Comparison of ENCODE assay signal across 1 cellular context in the genomic region with DNA sequence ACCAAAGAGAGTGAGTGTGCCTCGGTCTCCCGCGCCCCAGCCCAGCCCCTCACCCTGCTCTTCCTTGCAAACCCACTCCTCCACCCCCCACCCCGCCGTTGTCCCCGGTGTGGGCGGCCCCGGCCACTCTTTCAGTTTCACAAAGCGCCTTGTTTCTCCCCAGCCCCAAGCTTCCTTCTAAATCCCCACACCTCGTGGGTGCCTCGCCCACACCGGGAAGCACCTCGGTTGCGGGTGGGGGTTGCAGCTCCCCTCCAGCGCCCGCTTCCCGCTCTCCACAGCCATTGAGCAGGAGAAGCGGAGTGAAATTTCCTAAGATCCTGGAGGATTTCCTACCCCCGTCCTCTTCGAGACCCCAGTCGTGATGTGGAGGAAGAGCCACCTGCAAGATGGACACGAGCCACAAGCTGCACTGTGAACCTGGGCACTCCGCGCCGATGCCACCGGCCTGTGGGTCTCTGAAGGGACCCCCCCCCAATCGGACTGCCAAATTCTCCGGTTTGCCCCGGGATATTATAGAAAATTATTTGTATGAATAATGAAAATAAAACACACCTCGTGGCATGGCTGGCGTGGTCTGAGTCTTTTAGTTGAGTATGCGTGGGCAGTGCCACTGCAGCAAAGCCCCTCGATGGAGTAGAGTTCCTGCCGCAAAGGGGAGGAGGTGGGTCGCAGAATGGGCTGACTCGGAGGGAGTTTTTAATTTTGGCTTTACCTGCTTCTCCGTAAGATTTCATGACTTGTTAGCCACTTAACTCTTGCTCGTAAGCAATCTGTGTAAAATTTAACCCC.
TF ChIP-seq lines count a peak whose summit lies in the region.

No MANE protein-coding gene starts in this region.

TF ChIP-seq in K562, 482 proteins besides CTCF, POLR2A, EP300 and RAD21 (continued from another document and continues in another):
- TF ChIP-seq ZNF511 (CRISPR knock-in tag; IDR thresholded peaks at IDR 0.05) (0 out of 2 replicates have a peak, but pooled peaks have one; percentile 30), ZEB2 (IDR thresholded peaks at IDR 0.05) (no peak), MYBL2 (IDR thresholded peaks at IDR 0.05; ENCODE audit: low read depth) (no peak), MYBL2 (CRISPR knock-in tag; IDR thresholded peaks at IDR 0.05; ENCODE audit: borderline replicate concordance) (no peak), POU5F1 (IDR thresholded peaks at IDR 0.05; ENCODE audit: borderline replicate concordance, low read depth, low read length, partially characterized antibody) (no peak), CREBBP (IDR thresholded peaks at IDR 0.05; ENCODE audit: low read depth, low read length) (no peak), HSF4 (CRISPR knock-in tag; IDR thresholded peaks at IDR 0.05; ENCODE audit: borderline replicate concordance) (no peak), POLR3G (IDR thresholded peaks at IDR 0.05; ENCODE audit: extremely low read depth, insufficient read length, insufficient replicate concordance) (no peak), EGR1 (conservative IDR thresholded peaks at IDR 0.05) (peak; percentile 40; the same call in 1 of the 2 replicates), SMARCB1 (IDR thresholded peaks at IDR 0.05; ENCODE audit: insufficient read length, low read depth) (no peak), SIN3A (IDR thresholded peaks at IDR 0.05; ENCODE audit: borderline replicate concordance in 2 of 2, control insufficient read depth in 1 of 2, low read depth in 2 of 2, low read length in 2 of 2) (no peak), ZKSCAN8 (CRISPR knock-in tag; IDR thresholded peaks at IDR 0.05) (no peak), ZNF232 (CRISPR knock-in tag; IDR thresholded peaks at IDR 0.05) (no peak), CBX3 (IDR thresholded peaks at IDR 0.05; ENCODE audit: borderline replicate concordance in 1 of 2, low read length in 2 of 2) (no peak), RBFOX2 (IDR thresholded peaks at IDR 0.05; ENCODE audit: low read depth, low read length) (peak; percentile 73), ZNF717 (CRISPR knock-in tag; IDR thresholded peaks at IDR 0.05) (no peak), PPARD (CRISPR knock-in tag; IDR thresholded peaks at IDR 0.05) (no peak), MXD1 (CRISPR knock-in tag; IDR thresholded peaks at IDR 0.05; ENCODE audit: borderline replicate concordance, poor library complexity, severe bottlenecking) (no peak), ZNF280B (CRISPR knock-in tag; IDR thresholded peaks at IDR 0.05) (no peak), RCOR1 (IDR thresholded peaks at IDR 0.05; ENCODE audit: borderline replicate concordance in 1 of 2, low read depth in 2 of 2, low read length in 2 of 2) (no peak), RBBP5 (IDR thresholded peaks at IDR 0.05; ENCODE audit: borderline replicate concordance, insufficient read depth, low read length, poor library complexity, severe bottlenecking) (peak; percentile 26), KDM5B (IDR thresholded peaks at IDR 0.05; ENCODE audit: insufficient replicate concordance, low read depth, low read length) (peak; percentile 59), ZNF695 (CRISPR knock-in tag; IDR thresholded peaks at IDR 0.05) (no peak), ZNF655 (CRISPR knock-in tag; IDR thresholded peaks at IDR 0.05) (no peak), MED1 (CRISPR knock-in tag; IDR thresholded peaks at IDR 0.05; ENCODE audit: borderline replicate concordance) (no peak), ZNF239 (CRISPR knock-in tag; IDR thresholded peaks at IDR 0.05) (no peak), TRIM25 (IDR thresholded peaks at IDR 0.05; ENCODE audit: borderline replicate concordance) (no peak), MYC (IDR thresholded peaks at IDR 0.05; ENCODE audit: low read depth, low read length) (0 out of 2 replicates have a peak, but pooled peaks have one; percentile 9), MYC (CRISPR knock-in tag; IDR thresholded peaks at IDR 0.05; ENCODE audit: borderline replicate concordance, low read depth) (no peak), MCM2 (IDR thresholded peaks at IDR 0.05; ENCODE audit: low read depth) (no peak), ZNF589 (CRISPR knock-in tag; IDR thresholded peaks at IDR 0.05; ENCODE audit: low read depth) (0 out of 2 replicates have a peak, but pooled peaks have one; percentile 32), ELF4 (CRISPR knock-in tag; IDR thresholded peaks at IDR 0.05) (no peak), FOSL1 (tag; conservative IDR thresholded peaks at IDR 0.05) (no peak), FOXK2 (conservative IDR thresholded peaks at IDR 0.05 in 1 of 2, IDR thresholded peaks at IDR 0.05 in 1 of 2; ENCODE audit: low read depth in 2 of 2) (no peak), TAF9B (IDR thresholded peaks at IDR 0.05; ENCODE audit: partially characterized antibody) (no peak), RBM22 (IDR thresholded peaks at IDR 0.05; ENCODE audit: low read depth, low read length, poor library complexity, severe bottlenecking) (peak; percentile 59), SAP30 (IDR thresholded peaks at IDR 0.05; ENCODE audit: borderline replicate concordance, insufficient read depth, low read depth, low read length, poor library complexity, severe bottlenecking) (no peak), ARHGAP35 (IDR thresholded peaks at IDR 0.05; ENCODE audit: partially characterized antibody) (no peak), SMARCE1 (IDR thresholded peaks at IDR 0.05) (no peak), ZNF512 (tag; IDR thresholded peaks at IDR 0.05) (no peak), E2F3 (CRISPR knock-in tag; IDR thresholded peaks at IDR 0.05) (no peak), BMI1 (IDR thresholded peaks at IDR 0.05; ENCODE audit: low read length) (no peak), NFE2 (IDR thresholded peaks at IDR 0.05; ENCODE audit: low read depth) (no peak), YBX1 (IDR thresholded peaks at IDR 0.05) (no peak), POLR3A (IDR thresholded peaks at IDR 0.05; ENCODE audit: borderline replicate concordance, extremely low read depth, insufficient read depth, insufficient read length) (no peak), NCOA1 (IDR thresholded peaks at IDR 0.05; ENCODE audit: low read depth) (no peak), ZNF175 (CRISPR knock-in tag; IDR thresholded peaks at IDR 0.05; ENCODE audit: low read depth) (0 out of 2 replicates have a peak, but pooled peaks have one; percentile 9), ZNF644 (tag; IDR thresholded peaks at IDR 0.05; ENCODE audit: low read depth) (no peak)
- TF ChIP-seq, protein P1, sequence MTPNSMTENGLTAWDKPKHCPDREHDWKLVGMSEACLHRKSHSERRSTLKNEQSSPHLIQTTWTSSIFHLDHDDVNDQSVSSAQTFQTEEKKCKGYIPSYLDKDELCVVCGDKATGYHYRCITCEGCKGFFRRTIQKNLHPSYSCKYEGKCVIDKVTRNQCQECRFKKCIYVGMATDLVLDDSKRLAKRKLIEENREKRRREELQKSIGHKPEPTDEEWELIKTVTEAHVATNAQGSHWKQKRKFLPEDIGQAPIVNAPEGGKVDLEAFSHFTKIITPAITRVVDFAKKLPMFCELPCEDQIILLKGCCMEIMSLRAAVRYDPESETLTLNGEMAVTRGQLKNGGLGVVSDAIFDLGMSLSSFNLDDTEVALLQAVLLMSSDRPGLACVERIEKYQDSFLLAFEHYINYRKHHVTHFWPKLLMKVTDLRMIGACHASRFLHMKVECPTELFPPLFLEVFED (CRISPR knock-in tag; conservative IDR thresholded peaks at IDR 0.05): no peak
- TF ChIP-seq, protein P2, sequence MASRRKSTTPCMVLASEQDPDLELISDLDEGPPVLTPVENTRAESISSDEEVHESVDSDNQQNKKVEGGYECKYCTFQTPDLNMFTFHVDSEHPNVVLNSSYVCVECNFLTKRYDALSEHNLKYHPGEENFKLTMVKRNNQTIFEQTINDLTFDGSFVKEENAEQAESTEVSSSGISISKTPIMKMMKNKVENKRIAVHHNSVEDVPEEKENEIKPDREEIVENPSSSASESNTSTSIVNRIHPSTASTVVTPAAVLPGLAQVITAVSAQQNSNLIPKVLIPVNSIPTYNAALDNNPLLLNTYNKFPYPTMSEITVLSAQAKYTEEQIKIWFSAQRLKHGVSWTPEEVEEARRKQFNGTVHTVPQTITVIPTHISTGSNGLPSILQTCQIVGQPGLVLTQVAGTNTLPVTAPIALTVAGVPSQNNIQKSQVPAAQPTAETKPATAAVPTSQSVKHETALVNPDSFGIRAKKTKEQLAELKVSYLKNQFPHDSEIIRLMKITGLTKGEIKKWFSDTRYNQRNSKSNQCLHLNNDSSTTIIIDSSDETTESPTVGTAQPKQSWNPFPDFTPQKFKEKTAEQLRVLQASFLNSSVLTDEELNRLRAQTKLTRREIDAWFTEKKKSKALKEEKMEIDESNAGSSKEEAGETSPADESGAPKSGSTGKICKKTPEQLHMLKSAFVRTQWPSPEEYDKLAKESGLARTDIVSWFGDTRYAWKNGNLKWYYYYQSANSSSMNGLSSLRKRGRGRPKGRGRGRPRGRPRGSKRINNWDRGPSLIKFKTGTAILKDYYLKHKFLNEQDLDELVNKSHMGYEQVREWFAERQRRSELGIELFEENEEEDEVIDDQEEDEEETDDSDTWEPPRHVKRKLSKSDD (conservative IDR thresholded peaks at IDR 0.05; ENCODE audit: low read length): no peak
- TF ChIP-seq, protein P3, sequence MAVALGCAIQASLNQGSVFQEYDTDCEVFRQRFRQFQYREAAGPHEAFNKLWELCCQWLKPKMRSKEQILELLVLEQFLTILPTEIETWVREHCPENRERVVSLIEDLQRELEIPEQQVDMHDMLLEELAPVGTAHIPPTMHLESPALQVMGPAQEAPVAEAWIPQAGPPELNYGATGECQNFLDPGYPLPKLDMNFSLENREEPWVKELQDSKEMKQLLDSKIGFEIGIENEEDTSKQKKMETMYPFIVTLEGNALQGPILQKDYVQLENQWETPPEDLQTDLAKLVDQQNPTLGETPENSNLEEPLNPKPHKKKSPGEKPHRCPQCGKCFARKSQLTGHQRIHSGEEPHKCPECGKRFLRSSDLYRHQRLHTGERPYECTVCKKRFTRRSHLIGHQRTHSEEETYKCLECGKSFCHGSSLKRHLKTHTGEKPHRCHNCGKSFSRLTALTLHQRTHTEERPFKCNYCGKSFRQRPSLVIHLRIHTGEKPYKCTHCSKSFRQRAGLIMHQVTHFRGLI (CRISPR knock-in tag; IDR thresholded peaks at IDR 0.05): no peak
- TF ChIP-seq, protein P4, sequence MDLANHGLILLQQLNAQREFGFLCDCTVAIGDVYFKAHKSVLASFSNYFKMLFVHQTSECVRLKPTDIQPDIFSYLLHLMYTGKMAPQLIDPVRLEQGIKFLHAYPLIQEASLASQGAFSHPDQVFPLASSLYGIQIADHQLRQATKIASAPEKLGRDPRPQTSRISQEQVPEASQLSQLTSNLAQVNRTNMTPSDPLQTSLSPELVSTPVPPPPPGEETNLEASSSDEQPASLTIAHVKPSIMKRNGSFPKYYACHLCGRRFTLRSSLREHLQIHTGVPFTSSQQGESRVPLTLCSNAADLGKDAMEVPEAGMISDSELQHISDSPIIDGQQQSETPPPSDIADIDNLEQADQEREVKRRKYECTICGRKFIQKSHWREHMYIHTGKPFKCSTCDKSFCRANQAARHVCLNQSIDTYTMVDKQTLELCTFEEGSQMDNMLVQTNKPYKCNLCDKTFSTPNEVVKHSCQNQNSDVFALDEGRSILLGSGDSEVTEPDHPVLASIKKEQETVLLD (IDR thresholded peaks at IDR 0.05): no peak
